Comparison of ENCODE assay signal across 17 cellular contexts in genomic region chr10:101006593-101007098, GRCh38. TPM values are rescaled to one million over a fixed set of nuclear protein-coding genes. Genes with fewer than 3 reads are reported as not detected.
A peak's percentile ranks its signal among the peaks of the same experiment; 100 is the strongest.
DNase-seq lines count a peak whose midpoint lies in the region; ATAC-seq and TF ChIP-seq lines count a peak whose summit lies in the region.
"Had no signal": no experiment of that assay in that cellular context is flagged by ENCODE, and none has a peak within 500 bp of the region (broad histone marks: within the 10 kb centered on the region; RNA-seq: fewer than 3 reads in every experiment).

No MANE protein-coding gene starts in this region.

- H3K36me3 Mint-ChIP-seq in mesothelial cell of epicardium, result peaks cover 6% of the 10 kb centered on the region

- H3K9me2 ChIP-seq in SK-N-SH, result no peaks in the 10 kb centered on the region

- POLR2A ChIA-PET in SK-N-SH (lab: Yijun Ruan, JAX), result interaction anchor here (0.6 to 1.0 kb wide), 3 partner anchors 15 to 486 kb away, joined by 3 read pairs; no protein-coding TSS in a partner anchor

- no peak for TF ChIP-seq EP300 in SK-N-SH (IDR thresholded peaks at IDR 0.05; ENCODE audit: borderline replicate concordance in 1 of 2, low read depth in 1 of 2, low read length in 1 of 2)

- H3K79me2 ChIP-seq in SK-N-SH (ENCODE audit: insufficient read depth), result peaks cover 30% of the 10 kb centered on the region

- no peak overlapping the region for H2AFZ ChIP-seq in SK-N-SH (ENCODE audit: low read depth)

- H3K4me2 ChIP-seq in SK-N-SH, result no peak overlapping the region
- H3K4me2 ChIP-seq: A549 had no signal

- WGBS in SK-N-SH (ENCODE audit: low lambda C conversion rate), result 95% methylated on average over 23 of the region's 33 CpGs
- 72 to 89% methylated on average over 24 to 32 of the region's 33 CpGs for WGBS in testis, 2 donors

- CTCF ChIA-PET in SK-N-SH (lab: Yijun Ruan, JAX), result interaction anchor here (0.9 to 24.5 kb wide), 4 partner anchors 7 to 24 kb away, joined by 3 to 443 read pairs (median 74); partner anchors contain the start of gene LZTS2

- H3K9me3 ChIP-seq in SK-N-SH (no peaks in the 10 kb centered on the region), testis (no peaks in the 10 kb centered on the region)
- H3K9me3 ChIP-seq in effector memory CD4-positive, alpha-beta T cell (ENCODE audit: control insufficient read depth, low read length), result no peaks in the 10 kb centered on the region
- H3K9me3 ChIP-seq: A549 had no signal

- peaks cover 11 to 26% of the 10 kb centered on the region in 2 experiments; a peak in 3 of 4 replicates for H3K4me1 ChIP-seq in SK-N-SH (ENCODE audit: control insufficient read depth in 1 of 2, insufficient read depth in 2 of 2, low read depth in 1 of 2, low read length in 1 of 2)
- H3K4me1 ChIP-seq in testis, result peaks cover 28% of the 10 kb centered on the region
- no peaks in the 10 kb centered on the region for H3K4me1 ChIP-seq in effector memory CD4-positive, alpha-beta T cell (ENCODE audit: control insufficient read depth, insufficient read depth, low read length, poor library complexity, severe bottlenecking)

- peaks cover 12% of the 10 kb centered on the region for H3K4me1 Mint-ChIP-seq in mesothelial cell of epicardium
- H3K4me1 Mint-ChIP-seq: activated T-helper 17 cell treated with anti-CD3 and anti-CD28 coated beads, Interleukin-2, amount 50 U/mL, for 72 hours had no signal

- H3K27me3 Mint-ChIP-seq in mesothelial cell of epicardium (ENCODE audit: low read depth), result no peaks in the 10 kb centered on the region
- H3K27me3 Mint-ChIP-seq: activated T-helper 17 cell treated with anti-CD3 and anti-CD28 coated beads, Interleukin-2, amount 50 U/mL, for 72 hours had no signal

- H3K27me3 ChIP-seq in SK-N-SH (ENCODE audit: insufficient read depth), result no peaks in the 10 kb centered on the region
- H3K27me3 ChIP-seq in testis, result no peaks in the 10 kb centered on the region
- H3K27me3 ChIP-seq in effector memory CD4-positive, alpha-beta T cell (replicated peaks; ENCODE audit: control insufficient read depth, insufficient read depth, low read length, poor library complexity, severe bottlenecking), result no peaks in the 10 kb centered on the region

- H3K4me3 Mint-ChIP-seq in mesothelial cell of epicardium, result no peak overlapping the region
- H3K4me3 Mint-ChIP-seq: activated T-helper 17 cell treated with anti-CD3 and anti-CD28 coated beads, Interleukin-2, amount 50 U/mL, for 72 hours had no signal

- intact Hi-C loops in testis (cut with DNase I; ENCODE audit: low total_unique reads), result no loop called here

- peaks cover 38 to 48% of the 10 kb centered on the region in 2 experiments for H3K36me3 ChIP-seq in SK-N-SH (replicated peaks in 1 of 2; ENCODE audit: control insufficient read depth in 1 of 2, insufficient read depth in 2 of 2, low read length in 1 of 2)
- no peaks in the 10 kb centered on the region for H3K36me3 ChIP-seq in testis (ENCODE audit: low read depth, missing control alignments)
- H3K36me3 ChIP-seq in effector memory CD4-positive, alpha-beta T cell (ENCODE audit: control insufficient read depth, insufficient read depth, low read length), result peaks cover 12% of the 10 kb centered on the region

- no peak overlapping the region for H3K9ac ChIP-seq in SK-N-SH

- H3K4me3 ChIP-seq in SK-N-SH (ENCODE audit: low read depth in 2 of 2, low read length in 1 of 2) (no peak overlapping the region), testis (no peak overlapping the region)
- no peak overlapping the region for H3K4me3 ChIP-seq in effector memory CD4-positive, alpha-beta T cell (ENCODE audit: insufficient read depth, low read depth, low read length, poor library complexity, severe bottlenecking)
- H3K4me3 ChIP-seq: A549, skin epidermis had no signal

- H3K27ac Mint-ChIP-seq in mesothelial cell of epicardium, result peak overlapping the region; percentile 26
- H3K27ac Mint-ChIP-seq: activated T-helper 17 cell treated with anti-CD3 and anti-CD28 coated beads, Interleukin-2, amount 50 U/mL, for 72 hours had no signal

- peaks cover 11% of the 10 kb centered on the region for H3F3A ChIP-seq in SK-N-SH (replicated peaks; ENCODE audit: insufficient read depth)

- H4K20me1 ChIP-seq in SK-N-SH (ENCODE audit: insufficient read depth), result peaks cover 34% of the 10 kb centered on the region

- TF ChIP-seq POLR2A in testis (IDR thresholded peaks at IDR 0.05), result no peak

- DNase-seq in SK-N-SH (peak; percentile 51), SK-N-DZ (ENCODE audit: low spot score) (peak; percentile 66), mesothelial cell of epicardium (ENCODE audit: low spot score in 2 of 2, unreplicated experiment in 2 of 2) (no peak), testis (peak; percentile 44), DMS79 treated with DMSO at 0.1 percent for 48 hours (lab: John Stamatoyannopoulos, UW) (no peak), NCI-H446 (lab: John Stamatoyannopoulos, UW) (no peak)
- no peak for DNase-seq in effector memory CD4-positive, alpha-beta T cell
- DNase-seq: amniotic stem cell; Karpas-422; NCI-H1436 treated with DMSO at 0.1 percent for 48 hours; NCI-H524 treated with DMSO at 0.1 percent for 48 hours; stimulated activated naive CD8-positive, alpha-beta T cell treated with anti-CD3 and anti-CD28 coated beads, Interleukin-15, Interleukin-2, amounts not matched to agents 100 U/mL and 50 U/mL, for 24 hours had no signal

- ATAC-seq in SK-N-SH treated with all-trans-retinoic acid at 6 μM for 48 hours, result no peak
- ATAC-seq: A549; activated T-helper 17 cell treated with anti-CD3 and anti-CD28 coated beads, Interleukin-2, amount 50 U/mL, for 72 hours; esophagus mucosa; stimulated activated naive CD8-positive, alpha-beta T cell treated with anti-CD3 and anti-CD28 coated beads, Interleukin-15, Interleukin-2, amounts not matched to agents 100 U/mL and 50 U/mL, for 24 hours had no signal

- TF ChIP-seq CTCF in SK-N-SH (IDR thresholded peaks at IDR 0.05) (no peak), mesothelial cell of epicardium (IDR thresholded peaks at IDR 0.05; ENCODE audit: unreplicated experiment) (no peak), testis (IDR thresholded peaks at IDR 0.05) (no peak)

- H3K27ac ChIP-seq in SK-N-SH (ENCODE audit: low read depth in 2 of 2, low read length in 1 of 2), result peak overlapping the region in 1 of 2 experiments; percentile 61; a peak in 2 of 4 replicates
- H3K27ac ChIP-seq in testis, result peak overlapping the region in 1 of 2 donors; percentile 50
- no peak overlapping the region for H3K27ac ChIP-seq in effector memory CD4-positive, alpha-beta T cell (ENCODE audit: insufficient read depth, low read length, poor library complexity, severe bottlenecking)
- H3K27ac ChIP-seq: A549 had no signal

- no peaks in the 10 kb centered on the region for H3K9me3 Mint-ChIP-seq in mesothelial cell of epicardium
- H3K9me3 Mint-ChIP-seq: activated T-helper 17 cell treated with anti-CD3 and anti-CD28 coated beads, Interleukin-2, amount 50 U/mL, for 72 hours had no signal

- TF ChIP-seq RAD21 in SK-N-SH (IDR thresholded peaks at IDR 0.05; ENCODE audit: low read length), result no peak

TF ChIP-seq in SK-N-SH, 30 proteins besides CTCF, POLR2A, EP300 and RAD21:
- TF ChIP-seq CHD2 (IDR thresholded peaks at IDR 0.05; ENCODE audit: low read length, partially characterized antibody), result peak; percentile 39
- no peak for TF ChIP-seq TEAD4 (IDR thresholded peaks at IDR 0.05; ENCODE audit: borderline replicate concordance, insufficient read depth)

TF ChIP-seq in SK-N-SH treated with all-trans-retinoic acid at 6 μM for 48 hours, 23 proteins besides CTCF, POLR2A, EP300 and RAD21:
- no peak for TF ChIP-seq RARB (CRISPR knock-in tag; IDR thresholded peaks at IDR 0.05)
TF ChIP-seq in SK-N-SH treated with all-trans-retinoic acid at 6 μM for 48 hours: peak in this region for 0.

RNA-seq across cellular contexts. Expression of gene LZTS2, which starts 7.0 kb away (rescaled TPM):
- polyA plus RNA-seq in SK-N-SH (2012; rRNA removed), result 50.6 and 52.2 TPM in 2 replicates
- 18.5 and 31.3 TPM in 2 replicates for polyA plus RNA-seq in SK-N-SH (2012; cell fraction: cytosol; rRNA removed)
- polyA plus RNA-seq in SK-N-SH (2012; cell fraction: nucleus; rRNA removed), result 105 and 145 TPM in 2 replicates
- polyA plus RNA-seq in SK-N-DZ (2014; cell fraction: cytosol; rRNA removed), result 84.2 and 97.5 TPM in 2 replicates
- 135 and 146 TPM in 2 replicates for polyA plus RNA-seq in SK-N-DZ (2014; cell fraction: nucleus; rRNA removed)
- total RNA-seq in mesothelial cell of epicardium, result 107 to 111 TPM (median 110 TPM) in 3 replicates
- 100 to 1,000 TPM; 133 to 158 TPM for total RNA-seq in testis
- polyA plus RNA-seq in testis (ENCODE audit: insufficient read depth, low read depth, low replicate concordance), result 65.9 TPM

RNA-seq across cellular contexts. Expression of gene TWNK, which starts 19.3 kb away (rescaled TPM):
- polyA plus RNA-seq in SK-N-SH (2012; rRNA removed) (16.4 and 20.0 TPM in 2 replicates), testis (ENCODE audit: insufficient read depth, low read depth, low replicate concordance) (26.4 TPM)
- 16.6 and 20.2 TPM in 2 replicates for polyA plus RNA-seq in SK-N-SH (2012; cell fraction: cytosol; rRNA removed)
- polyA plus RNA-seq in SK-N-SH (2012; cell fraction: nucleus; rRNA removed), result 15.7 and 20.7 TPM in 2 replicates
- 15.5 and 19.5 TPM in 2 replicates for polyA plus RNA-seq in SK-N-DZ (2014; cell fraction: cytosol; rRNA removed)
- polyA plus RNA-seq in SK-N-DZ (2014; cell fraction: nucleus; rRNA removed), result 10.5 and 23.3 TPM in 2 replicates
- total RNA-seq in mesothelial cell of epicardium (11.7 to 13.9 TPM (median 12.4 TPM) in 3 replicates), testis (10 to 100 TPM; 24.4 to 31.1 TPM)

RNA-seq across cellular contexts. Expression of gene MRPL43, which starts 19.3 kb away (rescaled TPM):
- 173 and 208 TPM in 2 replicates for polyA plus RNA-seq in SK-N-SH (2012; rRNA removed)
- 100 and 140 TPM in 2 replicates for polyA plus RNA-seq in SK-N-SH (2012; cell fraction: cytosol; rRNA removed)
- polyA plus RNA-seq in SK-N-SH (2012; cell fraction: nucleus; rRNA removed), result 160 and 186 TPM in 2 replicates
- 150 and 151 TPM in 2 replicates for polyA plus RNA-seq in SK-N-DZ (2014; cell fraction: cytosol; rRNA removed)
- 113 and 124 TPM in 2 replicates for polyA plus RNA-seq in SK-N-DZ (2014; cell fraction: nucleus; rRNA removed)
- total RNA-seq in mesothelial cell of epicardium, result 66.7 to 70.2 TPM (median 69.4 TPM) in 3 replicates
- total RNA-seq in testis, result 100 to 1,000 TPM; 123 to 124 TPM
- polyA plus RNA-seq in testis (ENCODE audit: insufficient read depth, low read depth, low replicate concordance), result 199 TPM

RNA-seq across cellular contexts. Expression of gene PDZD7, which starts 24.3 kb away (rescaled TPM):
- 1.9 and 2.3 TPM in 2 replicates for polyA plus RNA-seq in SK-N-SH (2012; rRNA removed)
- polyA plus RNA-seq in SK-N-SH (2012; cell fraction: cytosol; rRNA removed), result 0.95 and 1.5 TPM in 2 replicates
- 5.4 and 6.8 TPM in 2 replicates for polyA plus RNA-seq in SK-N-SH (2012; cell fraction: nucleus; rRNA removed)
- polyA plus RNA-seq in SK-N-DZ (2014; cell fraction: cytosol; rRNA removed), result 9.9 and 10.1 TPM in 2 replicates
- 28.3 and 32.8 TPM in 2 replicates for polyA plus RNA-seq in SK-N-DZ (2014; cell fraction: nucleus; rRNA removed)
- total RNA-seq in mesothelial cell of epicardium, result 1.2 to 1.8 TPM (median 1.8 TPM) in 3 replicates
- 1 to 10 TPM; 2.2 to 3.5 TPM for total RNA-seq in testis
- 1.6 TPM for polyA plus RNA-seq in testis (ENCODE audit: insufficient read depth, low read depth, low replicate concordance)

RNA-seq across cellular contexts. Expression of gene SFXN3, which starts 24.4 kb away (rescaled TPM):
- polyA plus RNA-seq in SK-N-SH (2012; rRNA removed) (142 and 229 TPM in 2 replicates), testis (ENCODE audit: insufficient read depth, low read depth, low replicate concordance) (38.5 TPM)
- 44.8 and 65.6 TPM in 2 replicates for polyA plus RNA-seq in SK-N-SH (2012; cell fraction: cytosol; rRNA removed)
- polyA plus RNA-seq in SK-N-SH (2012; cell fraction: nucleus; rRNA removed), result 1,157 and 1,277 TPM in 2 replicates
- polyA plus RNA-seq in SK-N-DZ (2014; cell fraction: cytosol; rRNA removed), result 27.7 and 40.4 TPM in 2 replicates
- 45.4 and 66.2 TPM in 2 replicates for polyA plus RNA-seq in SK-N-DZ (2014; cell fraction: nucleus; rRNA removed)
- total RNA-seq in mesothelial cell of epicardium (14.8 to 17.4 TPM (median 17.1 TPM) in 3 replicates), testis (100 to 1,000 TPM in 1 of 2 donors, 10 to 100 TPM in 1; 70.7 to 125 TPM)

Comparison
In these comparisons a context has a peak if more than half of its experiments do, and no peak if none do; other contexts are left out.
1. DNase-seq: peak in SK-N-SH (single experiment), SK-N-DZ (single experiment) and testis (single experiment); none in mesothelial cell of epicardium (0 of 2), DMS79 treated with DMSO at 0.1 percent for 48 hours (single experiment), effector memory CD4-positive, alpha-beta T cell (0 of 3) and NCI-H446 (0 of 2).